Comparison of ENCODE assay signal across 9 cellular contexts in the genomic region with DNA sequence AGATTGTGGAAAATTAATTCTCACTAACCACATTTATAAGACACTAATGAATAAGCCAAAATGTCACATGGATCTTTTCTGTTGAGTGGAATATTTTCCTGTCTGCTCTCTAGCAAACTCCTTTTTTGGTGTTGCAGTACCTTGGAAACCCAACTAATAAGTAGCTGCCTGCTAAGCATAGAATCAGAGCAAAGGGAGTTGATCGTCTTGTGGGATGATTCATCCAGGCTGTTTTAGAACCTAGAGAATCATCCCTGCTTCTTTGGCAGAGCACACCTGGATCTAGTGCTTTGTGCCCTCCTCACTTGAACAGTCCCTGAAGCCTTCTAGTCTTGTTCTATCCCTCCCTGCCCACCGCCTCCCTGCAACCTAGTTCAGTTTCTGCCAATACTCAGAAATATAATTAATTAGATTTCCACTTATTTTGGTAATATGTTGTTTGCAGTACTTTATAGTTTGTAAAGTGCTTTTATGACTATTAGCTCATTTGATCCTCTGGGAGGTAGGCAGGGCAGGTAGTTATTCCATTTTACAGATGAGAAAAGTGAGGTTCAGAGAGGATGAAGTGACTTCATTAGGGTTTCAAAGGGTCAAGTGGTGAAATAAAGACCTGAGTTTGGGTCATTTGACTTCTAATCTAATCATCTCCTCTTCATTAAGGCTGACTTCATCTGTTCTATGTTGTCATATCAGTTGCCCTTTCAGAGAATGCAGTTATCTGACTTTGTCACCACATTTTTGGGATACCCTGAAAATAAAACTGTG. TPM values are rescaled to one million over a fixed set of nuclear protein-coding genes. Genes with fewer than 3 reads are reported as not detected.
DNase-seq lines count a peak whose midpoint lies in the region; ATAC-seq, FAIRE-seq and TF ChIP-seq lines count a peak whose summit lies in the region.
"Had no signal": no experiment of that assay in that cellular context is flagged by ENCODE, and none has a peak within 500 bp of the region (broad histone marks: within the 10 kb centered on the region; RNA-seq: fewer than 3 reads in every experiment).

No MANE protein-coding gene starts in this region.

- H3K4me3 ChIP-seq in transverse colon: no peak overlapping the region

- no peaks in the 10 kb centered on the region for H3K9me3 Mint-ChIP-seq in activated T-cell treated with anti-CD3 and anti-CD28 coated beads, Interleukin-2, amount 50 U/mL, for 72 hours
- no peaks in the 10 kb centered on the region for H3K9me3 Mint-ChIP-seq in activated naive CD8-positive, alpha-beta T cell treated with anti-CD3 and anti-CD28 coated beads, Interleukin-2, amount 50 U/mL, for 24 hours

- FAIRE-seq in frontal cortex (lab: Jason Lieb, UNC): no peak

- DNase-seq in activated T-cell treated with anti-CD3 and anti-CD28 coated beads, Interleukin-2, amount 50 U/mL, for 72 hours: no peak
- DNase-seq in activated T-cell treated with anti-CD3 and anti-CD28 coated beads for 4 hours (no peak), kidney tubule cell (ENCODE audit: low spot score) (peak; percentile 67), transverse colon (no peak), frontal cortex (ENCODE audit: low spot score in 2 of 2) (no peak), cerebellum (ENCODE audit: low spot score) (no peak)
- no peak for DNase-seq in activated naive CD8-positive, alpha-beta T cell treated with anti-CD3 and anti-CD28 coated beads, Interleukin-2, amount 50 U/mL, for 24 hours
- DNase-seq: DMS153 had no signal

- intact Hi-C loops in transverse colon (cut with DNase I; ENCODE audit: low total_unique reads): no loop called here

- peaks cover 2% of the 10 kb centered on the region in 2 donors for H3K36me3 Mint-ChIP-seq in activated T-cell treated with anti-CD3 and anti-CD28 coated beads, Interleukin-2, amount 50 U/mL, for 72 hours (ENCODE audit: insufficient read depth in 2 of 2)
- H3K36me3 Mint-ChIP-seq in activated naive CD8-positive, alpha-beta T cell treated with anti-CD3 and anti-CD28 coated beads, Interleukin-2, amount 50 U/mL, for 24 hours (ENCODE audit: low read depth): no peaks in the 10 kb centered on the region

- in situ Hi-C loops in transverse colon (cut with MboI; ENCODE audit: low pct_ligation_motif_present in 1 of 4, low pct_unique_long_range_greater_than_20kb in 1 of 4, low sequenced_read_pairs in 3 of 4): no loop called here

- no peak for TF ChIP-seq CTCF in transverse colon (IDR thresholded peaks at IDR 0.05)

- H3K4me1 ChIP-seq in transverse colon: peaks cover 7 to 31% (median 20%) of the 10 kb centered on the region in 4 donors

- no peaks in the 10 kb centered on the region for H3K36me3 ChIP-seq in transverse colon

- H3K27me3 Mint-ChIP-seq in activated T-cell treated with anti-CD3 and anti-CD28 coated beads, Interleukin-2, amount 50 U/mL, for 72 hours (ENCODE audit: low read depth): no peaks in the 10 kb centered on the region
- H3K27me3 Mint-ChIP-seq in activated naive CD8-positive, alpha-beta T cell treated with anti-CD3 and anti-CD28 coated beads, Interleukin-2, amount 50 U/mL, for 24 hours: no peaks in the 10 kb centered on the region

- no peak for TF ChIP-seq POLR2A in transverse colon (IDR thresholded peaks at IDR 0.05)

- H3K4me3 Mint-ChIP-seq in activated T-cell treated with anti-CD3 and anti-CD28 coated beads, Interleukin-2, amount 50 U/mL, for 72 hours: peak overlapping the region; percentile 45 to 87
- peak overlapping the region; percentile 85 for H3K4me3 Mint-ChIP-seq in activated naive CD8-positive, alpha-beta T cell treated with anti-CD3 and anti-CD28 coated beads, Interleukin-2, amount 50 U/mL, for 24 hours

- no peak for ATAC-seq in activated T-cell treated with anti-CD3 and anti-CD28 coated beads, Interleukin-2, amount 50 U/mL, for 72 hours (replicated peaks in 1 of 2)
- ATAC-seq in activated naive CD8-positive, alpha-beta T cell treated with anti-CD3 and anti-CD28 coated beads, Interleukin-2, amount 50 U/mL, for 24 hours: no peak
- no peak for ATAC-seq in GM21619 (IDR thresholded peaks at IDR 0.05; ENCODE audit: unreplicated experiment)

- H3K27ac ChIP-seq in transverse colon: peak overlapping the region; percentile 26 to 95 (median 90)

- peak overlapping the region; percentile 52 for H3K27ac Mint-ChIP-seq in activated T-cell treated with anti-CD3 and anti-CD28 coated beads, Interleukin-2, amount 50 U/mL, for 72 hours
- H3K27ac Mint-ChIP-seq in activated naive CD8-positive, alpha-beta T cell treated with anti-CD3 and anti-CD28 coated beads, Interleukin-2, amount 50 U/mL, for 24 hours: no peak overlapping the region

- H3K27me3 ChIP-seq in transverse colon: no peaks in the 10 kb centered on the region

- H3K4me1 Mint-ChIP-seq in activated T-cell treated with anti-CD3 and anti-CD28 coated beads, Interleukin-2, amount 50 U/mL, for 72 hours (ENCODE audit: low read depth): peaks cover 19% of the 10 kb centered on the region
- peaks cover 26% of the 10 kb centered on the region for H3K4me1 Mint-ChIP-seq in activated naive CD8-positive, alpha-beta T cell treated with anti-CD3 and anti-CD28 coated beads, Interleukin-2, amount 50 U/mL, for 24 hours

- no peak for TF ChIP-seq EP300 in transverse colon (IDR thresholded peaks at IDR 0.05; ENCODE audit: low read depth)

- no peaks in the 10 kb centered on the region for H3K9me3 ChIP-seq in transverse colon

- 63 to 80% methylated on average over 2 of the region's 2 CpGs for WGBS in transverse colon (ENCODE audit: low coverage in 1 of 2), 2 donors

RNA-seq across cellular contexts. Expression of gene AGO4, which starts 2.5 kb away (rescaled TPM):
- total RNA-seq in activated T-cell treated with anti-CD3 and anti-CD28 coated beads, Interleukin-2, amount 50 U/mL, for 72 hours: 10 to 100 TPM; 10.9 to 13.6 TPM
- total RNA-seq in transverse colon (10 to 100 TPM in 3 of 4 donors, 1 to 10 TPM in 1; 6.4 to 21.3 (median 16.8) TPM), frontal cortex (94.6 TPM), cerebellum (60.4 TPM)

RNA-seq across cellular contexts. Expression of gene CLSPN, which starts 40.5 kb away (rescaled TPM):
- total RNA-seq in activated T-cell treated with anti-CD3 and anti-CD28 coated beads, Interleukin-2, amount 50 U/mL, for 72 hours: 10 to 100 TPM; 42.2 to 42.8 TPM
- total RNA-seq in transverse colon: under 1 TPM in 2 of 4 donors, not detected in 2; 0.79 to 0.82 TPM
- 4.5 TPM for total RNA-seq in frontal cortex
- total RNA-seq in cerebellum: 7.1 TPM
